In genomic region chr16:280552-280951, GRCh38 we compare ENCODE assay signal across 12 cellular contexts. TPM values are rescaled to one million over a fixed set of nuclear protein-coding genes. Genes with fewer than 3 reads are reported as not detected.
DNase-seq lines count a peak whose midpoint lies in the region; ATAC-seq, FAIRE-seq and TF ChIP-seq lines count a peak whose summit lies in the region.
"Had no signal": no experiment of that assay in that cellular context is flagged by ENCODE, and none has a peak within 500 bp of the region (broad histone marks: within the 10 kb centered on the region; RNA-seq: fewer than 3 reads in every experiment).

ARHGDIG (plus strand) TSS chr16:280591; CDS start chr16:280681, 90 bp downstream.

- intact Hi-C loops in pancreas (cut with DNase I) = no loop called here

- peak within 1 kb of the TSS; percentile 70 for H3K9ac ChIP-seq in NT2/D1 (ENCODE audit: insufficient read length, low read depth)

- DNase-seq in D341Med (ENCODE audit: low spot score) (peak; percentile 77), NT2/D1 (ENCODE audit: low read depth, low spot score) (no peak), fibroblast of pulmonary artery (ENCODE audit: low read depth) (no peak), pancreas (peak in 5 of 6 donors; percentile 19 to 72 (median 62)), NCI-H510A (lab: John Stamatoyannopoulos, UW) (no peak), UCSD-AML1 (lab: John Stamatoyannopoulos, UW; ENCODE audit: unreplicated experiment) (no peak)
- DNase-seq: activated CD4-positive, alpha-beta memory T cell treated with anti-CD3 and anti-CD28 coated beads for 36 hours; cerebellar nuclear complex; left lung; PC-9 had no signal

- H3K27me3 ChIP-seq in NT2/D1 (ENCODE audit: insufficient read depth, insufficient read length) = peaks cover 43% of the 10 kb centered on the region
- no peaks in the 10 kb centered on the region for H3K27me3 ChIP-seq in pancreas

- H3K4me3 ChIP-seq in NT2/D1 (ENCODE audit: insufficient read length, low read depth) = peak within 1 kb of the TSS; percentile 54
- H3K4me3 ChIP-seq in fibroblast of pulmonary artery (replicated peaks; ENCODE audit: low read depth, low read length) = peak within 1 kb of the TSS; percentile 19
- H3K4me3 ChIP-seq in pancreas = peak within 1 kb of the TSS; percentile 18 to 65 (median 38)
- H3K4me3 ChIP-seq: left lung, PC-9 had no signal

- no peak for TF ChIP-seq CTCF in fibroblast of pulmonary artery (IDR thresholded peaks at IDR 0.05; ENCODE audit: low read length, missing control alignments)
- no peak for TF ChIP-seq CTCF in pancreas (IDR thresholded peaks at IDR 0.05)

- no peak for FAIRE-seq in pancreas (lab: Jason Lieb, UNC)

- H3K36me3 ChIP-seq in NT2/D1 (ENCODE audit: insufficient read depth, insufficient read length, low read length) (peaks cover 8% of the 10 kb centered on the region), pancreas (no peaks in the 10 kb centered on the region)
- H3K36me3 ChIP-seq: left lung had no signal

- no peaks in the 10 kb centered on the region for H3K9me3 ChIP-seq in NT2/D1 (ENCODE audit: insufficient read depth, low read length)
- no peaks in the 10 kb centered on the region for H3K9me3 ChIP-seq in pancreas
- H3K9me3 ChIP-seq: left lung had no signal

- 1% methylated on average over 30 to 54 of the region's 54 CpGs for WGBS in pancreas, 2 donors

- peaks cover 2% of the 10 kb centered on the region for H3K4me1 ChIP-seq in NT2/D1 (ENCODE audit: insufficient read depth, insufficient read length)
- H3K4me1 ChIP-seq in pancreas = no peaks in the 10 kb centered on the region

- ATAC-seq in pancreas (peak in 1 of 4 donors; percentile 6), HG02840 (IDR thresholded peaks at IDR 0.05; ENCODE audit: low FRiP score, unreplicated experiment) (no peak), HG03196 (IDR thresholded peaks at IDR 0.05; ENCODE audit: unreplicated experiment) (no peak)
- ATAC-seq: left lung had no signal

- peak within 1 kb of the TSS in 3 of 4 donors; percentile 43 to 86 (median 82) for H3K27ac ChIP-seq in pancreas
- H3K27ac ChIP-seq: left lung, PC-9 had no signal

RNA-seq across cellular contexts. Expression of gene ARHGDIG, which starts in this region (rescaled TPM):
- total RNA-seq in pancreas = 10 to 100 TPM in 5 of 6 donors, 1 to 10 TPM in 1; 5.6 to 62.8 (median 50.7) TPM
- 100 to 1,000 TPM in 1 of 2 donors, 10 to 100 TPM in 1; 35.6 to 165 TPM for polyA plus RNA-seq in pancreas
- total RNA-seq: activated CD4-positive, alpha-beta memory T cell treated with anti-CD3 and anti-CD28 coated beads for 36 hours; PC-9 had no signal

Comparison
In these comparisons a context has a peak if more than half of its experiments do, and no peak if none do; other contexts are left out.
1. DNase-seq: peak in D341Med (single experiment) and pancreas (5 of 6); none in NT2/D1 (single experiment), fibroblast of pulmonary artery (single experiment), NCI-H510A (single experiment) and UCSD-AML1 (single experiment).
2. Peak in every context shown above with its lines, with median percentiles within 50 percentile points of each other: H3K4me3 ChIP-seq.